ENCODE assay signal across 1 cellular context in genomic region chr3:30655187-30655812, GRCh38.
TF ChIP-seq lines count a peak whose summit lies in the region.

No MANE protein-coding gene starts in this region.

TF ChIP-seq in GM12878, 131 proteins besides CTCF, POLR2A, EP300 and RAD21 (continued from another document):
- TF ChIP-seq, protein P1, sequence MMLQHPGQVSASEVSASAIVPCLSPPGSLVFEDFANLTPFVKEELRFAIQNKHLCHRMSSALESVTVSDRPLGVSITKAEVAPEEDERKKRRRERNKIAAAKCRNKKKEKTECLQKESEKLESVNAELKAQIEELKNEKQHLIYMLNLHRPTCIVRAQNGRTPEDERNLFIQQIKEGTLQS (IDR thresholded peaks at IDR 0.05; ENCODE audit: borderline replicate concordance, extremely low read depth, low read depth, low read length): no peak
- TF ChIP-seq MAX (IDR thresholded peaks at IDR 0.05; ENCODE audit: low read depth, low read length) (no peak), CHD4 (IDR thresholded peaks at IDR 0.05) (no peak), FOS (IDR thresholded peaks at IDR 0.05; ENCODE audit: borderline replicate concordance, extremely low read depth, insufficient read length) (no peak), ATF7 (IDR thresholded peaks at IDR 0.05; ENCODE audit: low read depth) (0 out of 2 replicates have a peak, but pooled peaks have one; percentile 22), ZBED1 (IDR thresholded peaks at IDR 0.05; ENCODE audit: borderline replicate concordance) (no peak), SP1 (IDR thresholded peaks at IDR 0.05; ENCODE audit: low read depth, low read length) (no peak), NR2C1 (IDR thresholded peaks at IDR 0.05) (no peak), CEBPZ (IDR thresholded peaks at IDR 0.05; ENCODE audit: low read depth, low read length) (no peak), ZZZ3 (IDR thresholded peaks at IDR 0.05; ENCODE audit: control insufficient read depth, insufficient read length, low read depth) (no peak), RAD51 (IDR thresholded peaks at IDR 0.05) (no peak), IKZF1 (conservative IDR thresholded peaks at IDR 0.05) (peak; percentile 82), MEF2A (IDR thresholded peaks at IDR 0.05; ENCODE audit: insufficient read depth, low read depth, low read length) (no peak), MXI1 (IDR thresholded peaks at IDR 0.05; ENCODE audit: low read depth, low read length) (no peak), RBBP5 (conservative IDR thresholded peaks at IDR 0.05) (no peak), SPI1 (IDR thresholded peaks at IDR 0.05; ENCODE audit: borderline replicate concordance, insufficient read depth, low read depth, low read length) (no peak), JUNB (IDR thresholded peaks at IDR 0.05) (peak; percentile 49), BCL11A (IDR thresholded peaks at IDR 0.05; ENCODE audit: low read depth, low read length) (peak; percentile 59; the same call in 1 of the 2 replicates), CHD2 (IDR thresholded peaks at IDR 0.05; ENCODE audit: borderline replicate concordance, low read depth, low read length) (no peak), WRNIP1 (IDR thresholded peaks at IDR 0.05; ENCODE audit: borderline replicate concordance, low read depth, low read length) (no peak), POLR2AphosphoS5 (IDR thresholded peaks at IDR 0.05; ENCODE audit: low read length) (no peak), IRF4 (IDR thresholded peaks at IDR 0.05; ENCODE audit: low read depth, low read length) (peak; percentile 59), RFX5 (IDR thresholded peaks at IDR 0.05; ENCODE audit: low read depth, low read length) (no peak), NRF1 (conservative IDR thresholded peaks at IDR 0.05; ENCODE audit: low read depth, low read length) (no peak), MTA2 (IDR thresholded peaks at IDR 0.05; ENCODE audit: low read depth) (peak; percentile 81), NFXL1 (IDR thresholded peaks at IDR 0.05; ENCODE audit: borderline replicate concordance) (no peak), CBX5 (IDR thresholded peaks at IDR 0.05; ENCODE audit: low read depth) (no peak)
- TF ChIP-seq, protein P2, sequence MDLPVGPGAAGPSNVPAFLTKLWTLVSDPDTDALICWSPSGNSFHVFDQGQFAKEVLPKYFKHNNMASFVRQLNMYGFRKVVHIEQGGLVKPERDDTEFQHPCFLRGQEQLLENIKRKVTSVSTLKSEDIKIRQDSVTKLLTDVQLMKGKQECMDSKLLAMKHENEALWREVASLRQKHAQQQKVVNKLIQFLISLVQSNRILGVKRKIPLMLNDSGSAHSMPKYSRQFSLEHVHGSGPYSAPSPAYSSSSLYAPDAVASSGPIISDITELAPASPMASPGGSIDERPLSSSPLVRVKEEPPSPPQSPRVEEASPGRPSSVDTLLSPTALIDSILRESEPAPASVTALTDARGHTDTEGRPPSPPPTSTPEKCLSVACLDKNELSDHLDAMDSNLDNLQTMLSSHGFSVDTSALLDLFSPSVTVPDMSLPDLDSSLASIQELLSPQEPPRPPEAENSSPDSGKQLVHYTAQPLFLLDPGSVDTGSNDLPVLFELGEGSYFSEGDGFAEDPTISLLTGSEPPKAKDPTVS (IDR thresholded peaks at IDR 0.05; ENCODE audit: low read depth, low read length): no peak
- TF ChIP-seq, protein P3, sequence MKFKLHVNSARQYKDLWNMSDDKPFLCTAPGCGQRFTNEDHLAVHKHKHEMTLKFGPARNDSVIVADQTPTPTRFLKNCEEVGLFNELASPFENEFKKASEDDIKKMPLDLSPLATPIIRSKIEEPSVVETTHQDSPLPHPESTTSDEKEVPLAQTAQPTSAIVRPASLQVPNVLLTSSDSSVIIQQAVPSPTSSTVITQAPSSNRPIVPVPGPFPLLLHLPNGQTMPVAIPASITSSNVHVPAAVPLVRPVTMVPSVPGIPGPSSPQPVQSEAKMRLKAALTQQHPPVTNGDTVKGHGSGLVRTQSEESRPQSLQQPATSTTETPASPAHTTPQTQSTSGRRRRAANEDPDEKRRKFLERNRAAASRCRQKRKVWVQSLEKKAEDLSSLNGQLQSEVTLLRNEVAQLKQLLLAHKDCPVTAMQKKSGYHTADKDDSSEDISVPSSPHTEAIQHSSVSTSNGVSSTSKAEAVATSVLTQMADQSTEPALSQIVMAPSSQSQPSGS (IDR thresholded peaks at IDR 0.05; ENCODE audit: low read length): 0 out of 2 replicates have a peak, but pooled peaks have one; percentile 27
- TF ChIP-seq, protein P4, sequence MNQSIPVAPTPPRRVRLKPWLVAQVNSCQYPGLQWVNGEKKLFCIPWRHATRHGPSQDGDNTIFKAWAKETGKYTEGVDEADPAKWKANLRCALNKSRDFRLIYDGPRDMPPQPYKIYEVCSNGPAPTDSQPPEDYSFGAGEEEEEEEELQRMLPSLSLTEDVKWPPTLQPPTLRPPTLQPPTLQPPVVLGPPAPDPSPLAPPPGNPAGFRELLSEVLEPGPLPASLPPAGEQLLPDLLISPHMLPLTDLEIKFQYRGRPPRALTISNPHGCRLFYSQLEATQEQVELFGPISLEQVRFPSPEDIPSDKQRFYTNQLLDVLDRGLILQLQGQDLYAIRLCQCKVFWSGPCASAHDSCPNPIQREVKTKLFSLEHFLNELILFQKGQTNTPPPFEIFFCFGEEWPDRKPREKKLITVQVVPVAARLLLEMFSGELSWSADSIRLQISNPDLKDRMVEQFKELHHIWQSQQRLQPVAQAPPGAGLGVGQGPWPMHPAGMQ (IDR thresholded peaks at IDR 0.05; ENCODE audit: borderline replicate concordance): no peak
- TF ChIP-seq, protein P5, sequence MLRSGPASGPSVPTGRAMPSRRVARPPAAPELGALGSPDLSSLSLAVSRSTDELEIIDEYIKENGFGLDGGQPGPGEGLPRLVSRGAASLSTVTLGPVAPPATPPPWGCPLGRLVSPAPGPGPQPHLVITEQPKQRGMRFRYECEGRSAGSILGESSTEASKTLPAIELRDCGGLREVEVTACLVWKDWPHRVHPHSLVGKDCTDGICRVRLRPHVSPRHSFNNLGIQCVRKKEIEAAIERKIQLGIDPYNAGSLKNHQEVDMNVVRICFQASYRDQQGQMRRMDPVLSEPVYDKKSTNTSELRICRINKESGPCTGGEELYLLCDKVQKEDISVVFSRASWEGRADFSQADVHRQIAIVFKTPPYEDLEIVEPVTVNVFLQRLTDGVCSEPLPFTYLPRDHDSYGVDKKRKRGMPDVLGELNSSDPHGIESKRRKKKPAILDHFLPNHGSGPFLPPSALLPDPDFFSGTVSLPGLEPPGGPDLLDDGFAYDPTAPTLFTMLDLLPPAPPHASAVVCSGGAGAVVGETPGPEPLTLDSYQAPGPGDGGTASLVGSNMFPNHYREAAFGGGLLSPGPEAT (IDR thresholded peaks at IDR 0.05; ENCODE audit: low read depth): no peak
